Comparison of ENCODE assay signal across 27 cellular contexts in genomic region chr11:46599340-46600067, GRCh38. TPM values are rescaled to one million over a fixed set of nuclear protein-coding genes. Genes with fewer than 3 reads are reported as not detected.
A peak's percentile ranks its signal among the peaks of the same experiment; 100 is the strongest.
DNase-seq lines count a peak whose midpoint lies in the region; ATAC-seq, FAIRE-seq and TF ChIP-seq lines count a peak whose summit lies in the region.
"Had no signal": no experiment of that assay in that cellular context is flagged by ENCODE, and none has a peak within 500 bp of the region (broad histone marks: within the 10 kb centered on the region; RNA-seq: fewer than 3 reads in every experiment).

No MANE protein-coding gene starts in this region.

- no peak for DNase-seq in astrocyte (ENCODE audit: low read depth)
- peak in 1 of 5 donors; percentile 15 for DNase-seq in heart left ventricle
- DNase-seq in ovary = peak in 3 of 5 donors; percentile 46 to 64 (median 54)
- peak in 1 of 2 donors; percentile 25 for DNase-seq in tibial nerve (ENCODE audit: low spot score in 2 of 2)
- DNase-seq in activated T-cell treated with anti-CD3 and anti-CD28 coated beads, Interleukin-2, amount 50 U/mL, for 4 hours = no peak
- no peak for DNase-seq in activated CD8-positive, alpha-beta memory T cell treated with anti-CD3 and anti-CD28 coated beads, Interleukin-2, amount 50 U/mL, for 4 hours
- DNase-seq in T-helper 2 cell treated with Interferon-gamma antibody and Interleukin-4, amounts not matched to agents 5 μg/mL and 100 μg/mL, for 36 hours (ENCODE audit: low spot score) = no peak
- DNase-seq: activated CD4-positive, alpha-beta T cell treated with anti-CD3 and anti-CD28 coated beads for 4 hours; activated effector memory CD4-positive, alpha-beta T cell treated with anti-CD3 and anti-CD28 coated beads, Interleukin-2, amount 50 U/mL, for 16 hours; amniotic stem cell; CD4-positive, alpha-beta memory T cell; cerebellar nuclear complex; DMS53; effector memory CD4-positive, alpha-beta T cell; hypothalamus; islet precursor cell; mesendoderm; NCI-H1092 treated with DMSO at 0.1 percent for 48 hours; NCI-H2029 treated with DMSO at 0.1 percent for 48 hours; nephron progenitor cell; NK-92 treated with Interleukin-12 subunit alpha and Interleukin-12 subunit beta, amount 100 ng/mL, for 24 hours; stimulated activated CD4-positive, alpha-beta T cell treated with anti-CD3 and anti-CD28 coated beads, Interleukin-12 subunit alpha, Interleukin-12 subunit beta, amount 100 ng/mL, for 4 hours; stimulated activated CD8-positive, alpha-beta memory T cell treated with anti-CD3 and anti-CD28 coated beads, Interleukin-4, amount 100 ng/mL, for 48 hours had no signal

- H3K9ac ChIP-seq in astrocyte (ENCODE audit: low read length) = no peak overlapping the region

- peaks cover 6% of the 10 kb centered on the region for H3K4me1 ChIP-seq in astrocyte (ENCODE audit: insufficient read depth, low read length)
- peaks cover 0 to 29% (median 8%) of the 10 kb centered on the region in 12 donors for H3K4me1 ChIP-seq in heart left ventricle
- H3K4me1 ChIP-seq in ovary (ENCODE audit: insufficient read depth) = no peaks in the 10 kb centered on the region
- peaks cover 0 to 26% (median 10%) of the 10 kb centered on the region in 4 donors for H3K4me1 ChIP-seq in tibial nerve
- H3K4me1 ChIP-seq: prostate gland had no signal

- no peak overlapping the region for H3K4me3 ChIP-seq in astrocyte (ENCODE audit: insufficient read depth, low read depth, low read length)
- no peak overlapping the region for H3K4me3 ChIP-seq in heart left ventricle
- no peak overlapping the region for H3K4me3 ChIP-seq in ovary
- no peak overlapping the region for H3K4me3 ChIP-seq in tibial nerve
- H3K4me3 ChIP-seq: prostate gland, thoracic aorta had no signal

- no peak overlapping the region for H3K4me2 ChIP-seq in astrocyte (ENCODE audit: low read length)

- TF ChIP-seq EP300 in ovary (IDR thresholded peaks at IDR 0.05) = no peak
- no peak for TF ChIP-seq EP300 in tibial nerve (IDR thresholded peaks at IDR 0.05)

- no peaks in the 10 kb centered on the region for H3K27me3 ChIP-seq in astrocyte (ENCODE audit: insufficient read depth, low read length)
- no peaks in the 10 kb centered on the region for H3K27me3 ChIP-seq in heart left ventricle
- H3K27me3 ChIP-seq in ovary = no peaks in the 10 kb centered on the region
- no peaks in the 10 kb centered on the region for H3K27me3 ChIP-seq in tibial nerve

- H4K20me1 ChIP-seq in astrocyte (ENCODE audit: insufficient read depth, low read length) = no peaks in the 10 kb centered on the region

- H3K9me3 ChIP-seq in astrocyte (ENCODE audit: insufficient read depth, low read depth, low read length) (no peaks in the 10 kb centered on the region), heart left ventricle (no peaks in the 10 kb centered on the region), ovary (no peaks in the 10 kb centered on the region), tibial nerve (no peaks in the 10 kb centered on the region)
- H3K9me3 ChIP-seq: prostate gland, thoracic aorta had no signal

- no peak overlapping the region for H3K27ac Mint-ChIP-seq in astrocyte (ENCODE audit: unreplicated experiment)
- no peak overlapping the region for H3K27ac Mint-ChIP-seq in T-helper 2 cell treated with Interferon-gamma antibody and Interleukin-4, amounts not matched to agents 5 μg/mL and 100 μg/mL, for 36 hours
- H3K27ac Mint-ChIP-seq: nephron progenitor cell had no signal

- WGBS in heart left ventricle, 4 donors = 68 to 88% (median 83%) methylated on average over 8 of the region's 8 CpGs
- WGBS in ovary, 3 donors = 64 to 72% (median 66%) methylated on average over 8 of the region's 8 CpGs
- WGBS in tibial nerve, 2 donors = 48 to 49% methylated on average over 8 of the region's 8 CpGs

- H3K36me3 ChIP-seq in astrocyte (ENCODE audit: insufficient read depth, low read length) (no peaks in the 10 kb centered on the region), heart left ventricle (peaks cover 0 to 15% (median 8%) of the 10 kb centered on the region in 9 donors), ovary (no peaks in the 10 kb centered on the region), tibial nerve (peaks cover 0 to 10% (median 0%) of the 10 kb centered on the region in 3 donors)
- H3K36me3 ChIP-seq: prostate gland, thoracic aorta had no signal

- no peak overlapping the region for H3K27ac ChIP-seq in astrocyte (ENCODE audit: low read depth, low read length)
- H3K27ac ChIP-seq in heart left ventricle = peak overlapping the region in 10 of 12 donors; percentile 2 to 75 (median 54)
- peak overlapping the region in 1 of 2 donors; percentile 74 for H3K27ac ChIP-seq in ovary
- peak overlapping the region in 3 of 4 donors; percentile 67 to 89 (median 87) for H3K27ac ChIP-seq in tibial nerve
- H3K27ac ChIP-seq: prostate gland, thoracic aorta had no signal

- H3K4me1 Mint-ChIP-seq in astrocyte (ENCODE audit: low read depth, unreplicated experiment) = peaks cover 5% of the 10 kb centered on the region
- peaks cover under 1% of the 10 kb centered on the region for H3K4me1 Mint-ChIP-seq in activated T-cell treated with anti-CD3 and anti-CD28 coated beads, Interleukin-2, amount 50 U/mL, for 4 hours (ENCODE audit: low read depth)
- peaks cover 1% of the 10 kb centered on the region for H3K4me1 Mint-ChIP-seq in T-helper 2 cell treated with Interferon-gamma antibody and Interleukin-4, amounts not matched to agents 5 μg/mL and 100 μg/mL, for 36 hours (ENCODE audit: low read depth)
- H3K4me1 Mint-ChIP-seq: nephron progenitor cell had no signal

- no peaks in the 10 kb centered on the region for H3K9me3 Mint-ChIP-seq in astrocyte (ENCODE audit: unreplicated experiment)
- no peaks in the 10 kb centered on the region for H3K9me3 Mint-ChIP-seq in activated T-cell treated with anti-CD3 and anti-CD28 coated beads, Interleukin-2, amount 50 U/mL, for 4 hours
- no peaks in the 10 kb centered on the region for H3K9me3 Mint-ChIP-seq in T-helper 2 cell treated with Interferon-gamma antibody and Interleukin-4, amounts not matched to agents 5 μg/mL and 100 μg/mL, for 36 hours
- H3K9me3 Mint-ChIP-seq: nephron progenitor cell had no signal

- H3K36me3 Mint-ChIP-seq in astrocyte (ENCODE audit: low read depth, unreplicated experiment) = peaks cover 4% of the 10 kb centered on the region
- H3K36me3 Mint-ChIP-seq in activated T-cell treated with anti-CD3 and anti-CD28 coated beads, Interleukin-2, amount 50 U/mL, for 4 hours (ENCODE audit: insufficient read depth) = no peaks in the 10 kb centered on the region
- H3K36me3 Mint-ChIP-seq in T-helper 2 cell treated with Interferon-gamma antibody and Interleukin-4, amounts not matched to agents 5 μg/mL and 100 μg/mL, for 36 hours (ENCODE audit: low read depth) = no peaks in the 10 kb centered on the region

- H2AFZ ChIP-seq in astrocyte (ENCODE audit: low read depth, low read length) = no peak overlapping the region

- H3K4me3 Mint-ChIP-seq in astrocyte (ENCODE audit: unreplicated experiment) = peak overlapping the region; percentile 14
- H3K4me3 Mint-ChIP-seq in activated T-cell treated with anti-CD3 and anti-CD28 coated beads, Interleukin-2, amount 50 U/mL, for 4 hours = no peak overlapping the region
- H3K4me3 Mint-ChIP-seq in T-helper 2 cell treated with Interferon-gamma antibody and Interleukin-4, amounts not matched to agents 5 μg/mL and 100 μg/mL, for 36 hours = no peak overlapping the region
- H3K4me3 Mint-ChIP-seq: CD4-positive, alpha-beta memory T cell; nephron progenitor cell had no signal

- no peaks in the 10 kb centered on the region for H3K27me3 Mint-ChIP-seq in astrocyte (ENCODE audit: low read depth, unreplicated experiment)
- no peaks in the 10 kb centered on the region for H3K27me3 Mint-ChIP-seq in activated T-cell treated with anti-CD3 and anti-CD28 coated beads, Interleukin-2, amount 50 U/mL, for 4 hours (ENCODE audit: low read depth)
- H3K27me3 Mint-ChIP-seq in T-helper 2 cell treated with Interferon-gamma antibody and Interleukin-4, amounts not matched to agents 5 μg/mL and 100 μg/mL, for 36 hours (ENCODE audit: low read depth) = no peaks in the 10 kb centered on the region
- H3K27me3 Mint-ChIP-seq: CD4-positive, alpha-beta memory T cell had no signal

- no peak for FAIRE-seq in astrocyte (lab: Jason Lieb, UNC)
- FAIRE-seq: RCC 7860 had no signal

- H3K79me2 ChIP-seq in astrocyte (ENCODE audit: insufficient read depth, low read length) = no peaks in the 10 kb centered on the region

- intact Hi-C loops in heart left ventricle (cut with DNase I) (no loop called here), ovary (cut with DNase I) (no loop called here)

- no peak for TF ChIP-seq POLR2A in heart left ventricle (IDR thresholded peaks at IDR 0.05)
- TF ChIP-seq POLR2A in ovary (IDR thresholded peaks at IDR 0.05) = no peak
- TF ChIP-seq POLR2A in tibial nerve (IDR thresholded peaks at IDR 0.05) = no peak

- TF ChIP-seq CTCF in astrocyte (IDR thresholded peaks at IDR 0.05; ENCODE audit: insufficient read depth, low read depth, low read length) (no peak), heart left ventricle (IDR thresholded peaks at IDR 0.05) (no peak), ovary (IDR thresholded peaks at IDR 0.05) (no peak), tibial nerve (IDR thresholded peaks at IDR 0.05) (no peak)

- ATAC-seq in heart left ventricle = peak in 2 of 4 donors; percentile 62 to 74
- ATAC-seq in activated T-cell treated with anti-CD3 and anti-CD28 coated beads, Interleukin-2, amount 50 U/mL, for 4 hours = no peak
- ATAC-seq in esophagus mucosa = no peak

RNA-seq across cellular contexts. Expression of gene AMBRA1, which starts 5.7 kb away (rescaled TPM):
- total RNA-seq in astrocyte (29.0 and 29.4 TPM in 2 replicates), heart left ventricle (10 to 100 TPM; 13.3 to 23.5 (median 16.7) TPM), ovary (10 to 100 TPM; 22.3 to 38.1 (median 34.4) TPM), tibial nerve (10 to 100 TPM; 31.0 to 43.7 (median 35.8) TPM), esophagus mucosa (16.8 TPM)
- polyA plus RNA-seq in heart left ventricle (10 to 100 TPM in 1 of 2 donors, 1 to 10 TPM in 1; 5.6 to 11.0 TPM), ovary (10 to 100 TPM; 18.7 to 22.0 TPM)
- total RNA-seq in activated T-cell treated with anti-CD3 and anti-CD28 coated beads, Interleukin-2, amount 50 U/mL, for 4 hours = 10 to 100 TPM; 30.7 to 36.1 (median 31.7) TPM

RNA-seq across cellular contexts. Expression of gene HARBI1, which starts 17.5 kb away (rescaled TPM):
- total RNA-seq in astrocyte (7.9 and 8.1 TPM in 2 replicates), heart left ventricle (1 to 10 TPM; 2.5 to 4.5 (median 3.5) TPM), ovary (1 to 10 TPM; 1.4 to 4.9 (median 3.2) TPM), tibial nerve (1 to 10 TPM in 3 of 4 donors, under 1 TPM in 1; 0.59 to 5.2 (median 2.6) TPM), esophagus mucosa (3.2 TPM)
- polyA plus RNA-seq in heart left ventricle (1 to 10 TPM; 2.1 to 3.8 TPM), ovary (1 to 10 TPM; 1.3 to 2.2 TPM)
- total RNA-seq in activated T-cell treated with anti-CD3 and anti-CD28 coated beads, Interleukin-2, amount 50 U/mL, for 4 hours = 1 to 10 TPM; 5.5 to 8.1 (median 5.7) TPM

RNA-seq across cellular contexts. Expression of gene ATG13, which starts 17.8 kb away (rescaled TPM):
- total RNA-seq in astrocyte (116 and 117 TPM in 2 replicates), heart left ventricle (10 to 100 TPM; 38.8 to 74.8 (median 48.7) TPM), ovary (10 to 100 TPM; 41.8 to 60.1 (median 54.5) TPM), tibial nerve (100 to 1,000 TPM; 113 to 203 (median 139) TPM), esophagus mucosa (37.3 TPM)
- polyA plus RNA-seq in heart left ventricle (10 to 100 TPM; 26.7 to 50.7 TPM), ovary (100 to 1,000 TPM in 1 of 2 donors, 10 to 100 TPM in 1; 37.2 to 119 TPM)
- 10 to 100 TPM; 47.4 to 54.8 (median 53.1) TPM for total RNA-seq in activated T-cell treated with anti-CD3 and anti-CD28 coated beads, Interleukin-2, amount 50 U/mL, for 4 hours

Comparison
In these comparisons a context has a peak if more than half of its experiments do, and no peak if none do; other contexts are left out.
1. DNase-seq: peak in ovary (3 of 5); none in astrocyte (single experiment), activated T-cell treated with anti-CD3 and anti-CD28 coated beads, Interleukin-2, amount 50 U/mL, for 4 hours (single experiment), activated CD8-positive, alpha-beta memory T cell treated with anti-CD3 and anti-CD28 coated beads, Interleukin-2, amount 50 U/mL, for 4 hours (single experiment) and T-helper 2 cell treated with Interferon-gamma antibody and Interleukin-4, amounts not matched to agents 5 μg/mL and 100 μg/mL, for 36 hours (single experiment).